ENCODE assay signal across 23 cellular contexts in the genomic region with DNA sequence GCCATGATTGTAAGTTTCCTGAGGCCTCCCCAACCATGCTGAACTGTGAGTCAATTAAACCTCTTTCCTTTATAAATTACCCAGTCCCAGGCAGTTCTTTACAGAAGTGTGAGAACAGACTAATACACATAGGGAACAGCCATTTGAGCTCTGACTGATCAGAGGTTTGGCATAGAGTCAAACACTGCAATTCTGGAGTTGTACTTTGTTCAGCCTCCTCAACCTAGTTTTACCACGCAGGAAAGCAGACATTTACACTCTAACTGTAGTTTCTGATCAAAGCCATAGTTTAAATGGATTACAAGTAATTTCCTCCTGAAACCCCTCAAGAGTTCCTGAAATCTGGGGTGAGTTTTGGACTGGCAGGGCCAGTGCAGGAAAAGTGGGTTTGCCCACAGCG.
DNase-seq lines count a peak whose midpoint lies in the region; ATAC-seq and TF ChIP-seq lines count a peak whose summit lies in the region.
"Had no signal": no experiment of that assay in that cellular context is flagged by ENCODE, and none has a peak within 500 bp of the region (broad histone marks: within the 10 kb centered on the region; RNA-seq: fewer than 3 reads in every experiment).

No MANE protein-coding gene starts in this region.

- ATAC-seq in left colon (peak; percentile 66), left lobe of liver (peak; percentile 88), mucosa of descending colon (peak; percentile 61)
- ATAC-seq: GM12878 had no signal

- intact Hi-C loops in left colon (cut with DNase I, micrococcal nuclease), result no loop called here
- intact Hi-C loops in mucosa of descending colon (cut with DNase I, micrococcal nuclease), result no loop called here
- intact Hi-C loops in tibial artery (cut with DNase I; ENCODE audit: low total_unique reads), result no loop called here

- H3K36me3 ChIP-seq in mucosa of descending colon (ENCODE audit: low read depth), result no peaks in the 10 kb centered on the region
- H3K36me3 ChIP-seq in tibial artery, result no peaks in the 10 kb centered on the region
- H3K36me3 ChIP-seq: BE2C, BLaER1 had no signal

- TF ChIP-seq CTCF in mucosa of descending colon (IDR thresholded peaks at IDR 0.05), result no peak
- TF ChIP-seq CTCF in tibial artery (IDR thresholded peaks at IDR 0.05), result no peak

- H3K4me3 ChIP-seq in mucosa of descending colon (no peak overlapping the region), tibial artery (no peak overlapping the region)
- H3K4me3 ChIP-seq: BLaER1, GM12878 had no signal

- H3K4me1 ChIP-seq in mucosa of descending colon (ENCODE audit: low read depth) (peaks cover 16% of the 10 kb centered on the region), tibial artery (no peaks in the 10 kb centered on the region)
- H3K4me1 ChIP-seq: BE2C had no signal

- no peak overlapping the region for H3K27ac ChIP-seq in tibial artery
- H3K27ac ChIP-seq: BLaER1 had no signal

- H3K9me3 ChIP-seq in mucosa of descending colon, result no peaks in the 10 kb centered on the region
- H3K9me3 ChIP-seq in tibial artery, result no peaks in the 10 kb centered on the region
- H3K9me3 ChIP-seq: BE2C had no signal

- no peaks in the 10 kb centered on the region for H3K27me3 ChIP-seq in tibial artery
- H3K27me3 ChIP-seq: BE2C, BLaER1 had no signal

- DNase-seq in left colon, result no peak
- no peak for DNase-seq in left lobe of liver (ENCODE audit: low spot score)
- DNase-seq in mucosa of descending colon, result peak in 1 of 3 donors; percentile 37
- no peak for DNase-seq in anterior cingulate cortex (lab: John Stamatoyannopoulos, UW)
- no peak for DNase-seq in tibial artery
- DNase-seq in cerebellar nuclear complex (lab: John Stamatoyannopoulos, UW), result no peak
- DNase-seq: 8988T; ACHN; BE2C; C1 segment of cervical spinal cord; CD4-positive, alpha-beta memory T cell; CD4-positive, CD25-positive, alpha-beta regulatory T cell; CD8-positive, alpha-beta memory T cell; COR-L47; DMS 273 treated with DMSO at 0.1 percent for 48 hours; DMS153; DMS53; DMS79; DND-41; EL; GDM1 had no signal
